Comparison of ENCODE assay signal across 11 cellular contexts in the genomic region with DNA sequence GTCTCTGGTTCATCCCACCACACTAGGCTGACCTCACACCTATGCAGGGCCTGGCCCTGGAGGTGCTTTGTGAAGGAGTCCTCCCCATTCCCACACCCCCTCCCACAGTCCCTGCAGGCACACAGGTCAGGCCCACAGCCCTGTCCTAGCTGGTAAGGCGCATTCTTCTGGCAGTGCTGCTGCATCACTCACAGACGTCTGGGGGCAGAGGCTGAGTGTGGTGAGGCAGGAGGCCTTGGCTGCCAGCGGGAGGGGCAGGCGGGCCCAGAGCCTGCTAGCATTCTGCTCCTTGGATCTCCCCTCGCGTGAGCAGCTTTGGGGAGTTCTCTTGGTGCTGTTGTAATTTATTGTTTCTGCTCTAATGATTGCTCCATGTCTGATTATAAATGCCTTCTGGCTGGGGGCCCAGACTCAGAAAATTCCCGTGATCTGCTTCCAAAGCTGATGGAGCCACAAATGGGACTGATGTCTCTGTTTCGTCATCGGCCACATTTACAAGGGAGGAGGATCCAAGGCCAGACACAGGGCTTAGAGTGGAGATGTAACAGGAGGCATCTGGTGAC.
DNase-seq lines count a peak whose midpoint lies in the region; ATAC-seq and TF ChIP-seq lines count a peak whose summit lies in the region.
"Had no signal": no experiment of that assay in that cellular context is flagged by ENCODE, and none has a peak within 500 bp of the region (broad histone marks: within the 10 kb centered on the region; RNA-seq: fewer than 3 reads in every experiment).

No MANE protein-coding gene starts in this region.

- no peaks in the 10 kb centered on the region for H3K27me3 ChIP-seq in esophagus muscularis mucosa
- H3K27me3 ChIP-seq in lower lobe of right lung (ENCODE audit: low read depth): no peaks in the 10 kb centered on the region
- no peaks in the 10 kb centered on the region for H3K27me3 ChIP-seq in transverse colon

- TF ChIP-seq POLR2A in esophagus muscularis mucosa (IDR thresholded peaks at IDR 0.05; ENCODE audit: low read depth): no peak
- TF ChIP-seq POLR2A in transverse colon (IDR thresholded peaks at IDR 0.05): no peak

- intact Hi-C loops in esophagus muscularis mucosa (cut with DNase I) (no loop called here), lower lobe of right lung (cut with DNase I) (no loop called here), transverse colon (cut with DNase I; ENCODE audit: low total_unique reads) (no loop called here)

- ATAC-seq in lower lobe of right lung (peak; percentile 70 to 71), HG03469 (IDR thresholded peaks at IDR 0.05; ENCODE audit: unreplicated experiment) (no peak), HG03439 (IDR thresholded peaks at IDR 0.05; ENCODE audit: unreplicated experiment) (no peak)

- H3K4me3 ChIP-seq in esophagus muscularis mucosa (no peak overlapping the region), lower lobe of right lung (no peak overlapping the region), transverse colon (no peak overlapping the region)
- H3K4me3 ChIP-seq: thoracic aorta had no signal

- H3K4me1 ChIP-seq in esophagus muscularis mucosa (peaks cover 16 to 46% (median 35%) of the 10 kb centered on the region in 4 donors), lower lobe of right lung (peaks cover 5% of the 10 kb centered on the region), transverse colon (peaks cover 0 to 9% (median 3%) of the 10 kb centered on the region in 4 donors)

- in situ Hi-C loops in transverse colon (cut with MboI; ENCODE audit: low pct_ligation_motif_present in 1 of 4, low pct_unique_long_range_greater_than_20kb in 1 of 4, low sequenced_read_pairs in 3 of 4): no loop called here

- no peak for TF ChIP-seq CTCF in esophagus muscularis mucosa (IDR thresholded peaks at IDR 0.05)
- no peak for TF ChIP-seq CTCF in lower lobe of right lung (IDR thresholded peaks at IDR 0.05)
- TF ChIP-seq CTCF in transverse colon (IDR thresholded peaks at IDR 0.05): no peak

- 51% methylated on average over 5 of the region's 9 CpGs for whole genome bisulfite sequencing in esophagus muscularis mucosa
- WGBS in transverse colon (ENCODE audit: low coverage in 1 of 2), 2 donors: 59% methylated on average over 9 of the region's 9 CpGs; no CpG with 5 or more reads in 1 of the 2 donors

- DNase-seq in NCI-H1694 treated with DMSO at 0.1 percent for 48 hours (lab: John Stamatoyannopoulos, UW): peak; percentile 80
- peak; percentile 96 for DNase-seq in esophagus muscularis mucosa (ENCODE audit: extremely low spot score)
- DNase-seq in lower lobe of right lung: no peak
- peak; percentile 47 for DNase-seq in transverse colon
- DNase-seq in stimulated activated CD4-positive, alpha-beta T cell treated with anti-CD3 and anti-CD28 coated beads, Interleukin-4, amount 100 ng/mL, for 24 hours: no peak
- no peak for DNase-seq in NK-92 treated with Interleukin-12 subunit alpha and Interleukin-12 subunit beta, amount 100 ng/mL, for 24 hours (lab: John Stamatoyannopoulos, UW)
- DNase-seq: GF-D8, NCI-H510A had no signal

- no peaks in the 10 kb centered on the region for H3K36me3 ChIP-seq in esophagus muscularis mucosa
- no peaks in the 10 kb centered on the region for H3K36me3 ChIP-seq in lower lobe of right lung
- no peaks in the 10 kb centered on the region for H3K36me3 ChIP-seq in transverse colon
- H3K36me3 ChIP-seq: thoracic aorta had no signal

- no peak for TF ChIP-seq EP300 in esophagus muscularis mucosa (IDR thresholded peaks at IDR 0.05)
- no peak for TF ChIP-seq EP300 in transverse colon (IDR thresholded peaks at IDR 0.05; ENCODE audit: low read depth)

- H3K9me3 ChIP-seq in esophagus muscularis mucosa (no peaks in the 10 kb centered on the region), lower lobe of right lung (no peaks in the 10 kb centered on the region), transverse colon (no peaks in the 10 kb centered on the region)
- H3K9me3 ChIP-seq: thoracic aorta had no signal

- H3K27ac ChIP-seq in esophagus muscularis mucosa (replicated peaks in 1 of 4) (peak overlapping the region; percentile 47 to 71 (median 62)), lower lobe of right lung (no peak overlapping the region), transverse colon (peak overlapping the region; percentile 22 to 46 (median 34))
- H3K27ac ChIP-seq: thoracic aorta had no signal

Comparison
In these comparisons a context has a peak if more than half of its experiments do, and no peak if none do; other contexts are left out.
1. DNase-seq: peak in NCI-H1694 treated with DMSO at 0.1 percent for 48 hours (single experiment), esophagus muscularis mucosa (single experiment) and transverse colon (single experiment); none in lower lobe of right lung (single experiment), stimulated activated CD4-positive, alpha-beta T cell treated with anti-CD3 and anti-CD28 coated beads, Interleukin-4, amount 100 ng/mL, for 24 hours (single experiment) and NK-92 treated with Interleukin-12 subunit alpha and Interleukin-12 subunit beta, amount 100 ng/mL, for 24 hours (single experiment).
2. ATAC-seq: peak in lower lobe of right lung (2 of 2); none in HG03469 (single experiment) and HG03439 (single experiment).